In genomic region chr1:170063109-170063826, GRCh38 we compare ENCODE assay signal across 15 cellular contexts. TPM values are rescaled to one million over a fixed set of nuclear protein-coding genes. Genes with fewer than 3 reads are reported as not detected.
DNase-seq lines count a peak whose midpoint lies in the region; ATAC-seq and TF ChIP-seq lines count a peak whose summit lies in the region.
"Had no signal": no experiment of that assay in that cellular context is flagged by ENCODE, and none has a peak within 500 bp of the region (broad histone marks: within the 10 kb centered on the region; RNA-seq: fewer than 3 reads in every experiment).

No MANE protein-coding gene starts in this region.

- ATAC-seq in HG02840 (IDR thresholded peaks at IDR 0.05; ENCODE audit: low FRiP score, unreplicated experiment) (no peak), HG03342 (IDR thresholded peaks at IDR 0.05; ENCODE audit: unreplicated experiment) (no peak)

- WGBS in mammary epithelial cell (ENCODE audit: low coverage, missing lambda C conversion rate) = 92% methylated on average over 5 of the region's 5 CpGs

- dilution Hi-C loops in mammary epithelial cell (cut with HindIII; ENCODE audit: low sequenced_read_pairs) = no loop called here

- peak overlapping the region in 1 of 3 experiments; percentile 14 for H3K4me3 ChIP-seq in mammary epithelial cell (replicated peaks in 1 of 3; ENCODE audit: insufficient read depth in 1 of 3, low read depth in 2 of 3, low read length in 3 of 3)
- H3K4me3 ChIP-seq: esophagus muscularis mucosa had no signal

- in situ Hi-C loops in mammary epithelial cell (cut with MboI; ENCODE audit: low sequenced_read_pairs in 2 of 2) = loop anchor here in 1 of 2 donors (25.0 kb wide), 1 partner anchor 101 kb away; no protein-coding TSS in a partner anchor

- no peaks in the 10 kb centered on the region for H3K27me3 ChIP-seq in mammary epithelial cell (ENCODE audit: insufficient read depth, low read length)
- H3K27me3 ChIP-seq: esophagus muscularis mucosa had no signal

- intact Hi-C loops in mammary epithelial cell (cut with micrococcal nuclease) = no loop called here

- peak overlapping the region; percentile 45 for H3K27ac ChIP-seq in mammary epithelial cell (ENCODE audit: insufficient read depth, low read depth, low read length)
- H3K27ac ChIP-seq: esophagus muscularis mucosa had no signal

- H2AFZ ChIP-seq in mammary epithelial cell (ENCODE audit: low read depth, low read length) = no peak overlapping the region

- CTCF ChIA-PET in mammary epithelial cell (lab: Charles Lee; ENCODE audit: low non-redundant PET) = no interaction called here

- no TSS peak for BruUV-seq in mammary epithelial cell (replicated peaks; lab: Mats Ljungman, UMichigan)

- H3K4me2 ChIP-seq in mammary epithelial cell (ENCODE audit: insufficient read depth, low read depth, low read length) = peak overlapping the region; percentile 64

- no peaks in the 10 kb centered on the region for H3K9me3 ChIP-seq in mammary epithelial cell (replicated peaks; ENCODE audit: insufficient read depth, low read length)
- H3K9me3 ChIP-seq: esophagus muscularis mucosa had no signal

- no peaks in the 10 kb centered on the region for H3K36me3 ChIP-seq in mammary epithelial cell (ENCODE audit: insufficient read depth, low read length)
- H3K36me3 ChIP-seq: esophagus muscularis mucosa had no signal

- H3K9ac ChIP-seq in mammary epithelial cell (ENCODE audit: insufficient read depth, low read length) = no peak overlapping the region

- TF ChIP-seq CTCF in mammary epithelial cell (conservative IDR thresholded peaks at IDR 0.05 in 1 of 2, IDR thresholded peaks at IDR 0.05 in 1 of 2; ENCODE audit: extremely low read depth in 1 of 2, insufficient read depth in 1 of 2, low read depth in 1 of 2, low read length in 2 of 2) = no peak

- DNase-seq in DMS53 (lab: John Stamatoyannopoulos, UW) = peak; percentile 66
- DNase-seq in LHCN-M2 (ENCODE audit: low read depth) = peak; percentile 12
- peak; percentile 81 for DNase-seq in mammary epithelial cell
- peak; percentile 49 for DNase-seq in kidney tubule cell (ENCODE audit: low spot score)
- no peak for DNase-seq in GM03348 (ENCODE audit: low spot score)
- DNase-seq in H4 (ENCODE audit: low spot score) = no peak
- DNase-seq: activated gamma-delta T cell treated with Interleukin-2 at 50 U/mL for 16 hours; hippocampal formation; NK-92 treated with Interleukin-12 subunit alpha and Interleukin-12 subunit beta, amount 100 ng/mL, for 24 hours; Right ventricle myocardium superior; stimulated activated CD4-positive, alpha-beta T cell treated with anti-CD3 and anti-CD28 coated beads, Interleukin-1b, Interleukin-23, amount 100 ng/mL, for 48 hours; T-helper 2 cell had no signal

- H3K79me2 ChIP-seq in mammary epithelial cell (ENCODE audit: insufficient read depth, low read length) = peaks cover 31% of the 10 kb centered on the region

- H3K4me1 ChIP-seq in mammary epithelial cell (ENCODE audit: insufficient read depth, low read length) = peaks cover 15% of the 10 kb centered on the region

- H4K20me1 ChIP-seq in mammary epithelial cell (ENCODE audit: insufficient read depth, low read length) = no peaks in the 10 kb centered on the region

RNA-seq across cellular contexts. Expression of gene KIFAP3, which starts 11.2 kb away (rescaled TPM):
- total RNA-seq in LHCN-M2 (2014; rRNA removed) (19.6 and 20.3 TPM in 2 replicates), mammary epithelial cell (10 to 100 TPM; 28.8 to 33.9 TPM)
- 10.4 TPM for polyA plus RNA-seq in LHCN-M2 (2012)
- polyA plus RNA-seq in mammary epithelial cell = 18.3 TPM
- polyA minus RNA-seq in mammary epithelial cell = 19.2 TPM
- 12.3 and 17.0 TPM in 2 replicates for total RNA-seq in H4 (2014; rRNA removed; shearing (Covaris generic))

Comparison
In these comparisons a context has a peak if more than half of its experiments do, and no peak if none do; other contexts are left out.
1. DNase-seq: peak in DMS53 (single experiment), LHCN-M2 (single experiment), mammary epithelial cell (single experiment) and kidney tubule cell (single experiment); none in GM03348 (single experiment) and H4 (single experiment).